ENCODE assay signal across 13 cellular contexts in genomic region chr15:69480932-69481331, GRCh38.
"Had no signal": no experiment of that assay in that cellular context is flagged by ENCODE, and none has a peak within 500 bp of the region (broad histone marks: within the 10 kb centered on the region; RNA-seq: fewer than 3 reads in every experiment).

No MANE protein-coding gene starts in this region.

- H3K4me1 Mint-ChIP-seq: neural crest cell had no signal

- H3K27ac Mint-ChIP-seq: activated naive CD4-positive, alpha-beta T cell treated with anti-CD3 and anti-CD28 coated beads, Interleukin-2, amount 50 U/mL, for 72 hours; activated T-cell treated with anti-CD3 and anti-CD28 coated beads, Interleukin-2, amount 50 U/mL, for 24 hours; brain; mesothelial cell of epicardium had no signal

- H3K4me3 Mint-ChIP-seq: activated T-cell treated with anti-CD3 and anti-CD28 coated beads, Interleukin-2, amount 50 U/mL, for 24 hours; brain; mesothelial cell of epicardium; neural crest cell had no signal

- DNase-seq: activated gamma-delta T cell; activated T-cell treated with anti-CD3 and anti-CD28 coated beads, Interleukin-2, amount 50 U/mL, for 24 hours; amygdala; dermis blood vessel endothelial cell; erythroblast; heart right ventricle; psoas muscle; stimulated activated CD4-positive, alpha-beta T cell treated with anti-CD3 and anti-CD28 coated beads, Interleukin-1b, Interleukin-23, amount 100 ng/mL, for 48 hours; SW 1271 had no signal
